In genomic region chr2:238720232-238720672, GRCh38 we compare ENCODE assay signal across 8 cellular contexts.
DNase-seq lines count a peak whose midpoint lies in the region; ATAC-seq and TF ChIP-seq lines count a peak whose summit lies in the region.

No MANE protein-coding gene starts in this region.

- H3K27ac ChIP-seq in CD8-positive, alpha-beta T cell (ENCODE audit: low read depth, low read length), result no peak overlapping the region
- no peak overlapping the region for H3K27ac ChIP-seq in body of pancreas

- POLR2A ChIA-PET in CD8-positive, alpha-beta T cell (lab: Charles Lee), result no interaction called here

- no peaks in the 10 kb centered on the region for H3K4me1 Mint-ChIP-seq in CD8-positive, alpha-beta T cell (ENCODE audit: low read depth)
- no peaks in the 10 kb centered on the region for H3K4me1 Mint-ChIP-seq in stimulated activated naive B cell treated with anti-CD40 and anti-IgM and Interleukin-4, amounts not matched to agents 10 μg/mL and 1 μg/mL and 100 μg/mL, for 72 hours

- intact Hi-C loops in CD8-positive, alpha-beta T cell (cut with DNase I, micrococcal nuclease), result no loop called here
- intact Hi-C loops in body of pancreas (cut with DNase I), result no loop called here

- no peak overlapping the region for H3K27ac Mint-ChIP-seq in CD8-positive, alpha-beta T cell
- no peak overlapping the region for H3K27ac Mint-ChIP-seq in stimulated activated naive B cell treated with anti-CD40 and anti-IgM and Interleukin-4, amounts not matched to agents 10 μg/mL and 1 μg/mL and 100 μg/mL, for 72 hours

- no peak overlapping the region for H3K4me3 ChIP-seq in CD8-positive, alpha-beta T cell (ENCODE audit: low read depth, low read length)
- H3K4me3 ChIP-seq in body of pancreas, result no peak overlapping the region

- H3K4me3 Mint-ChIP-seq in CD8-positive, alpha-beta T cell, result no peak overlapping the region
- no peak overlapping the region for H3K4me3 Mint-ChIP-seq in stimulated activated naive B cell treated with anti-CD40 and anti-IgM and Interleukin-4, amounts not matched to agents 10 μg/mL and 1 μg/mL and 100 μg/mL, for 72 hours

- CTCF ChIA-PET in CD8-positive, alpha-beta T cell (lab: Charles Lee), result no interaction called here

- no peak for TF ChIP-seq POLR2A in body of pancreas (IDR thresholded peaks at IDR 0.05)

- no peak for ATAC-seq in CD8-positive, alpha-beta T cell
- peak; percentile 42 for ATAC-seq in body of pancreas
- peak; percentile 76 for ATAC-seq in left lobe of liver
- peak; percentile 38 to 41 for ATAC-seq in stimulated activated naive B cell treated with anti-CD40 and anti-IgM and Interleukin-4, amounts not matched to agents 10 μg/mL and 1 μg/mL and 100 μg/mL, for 72 hours (replicated peaks)
- ATAC-seq in GM18520 (IDR thresholded peaks at IDR 0.05; ENCODE audit: unreplicated experiment), result no peak

- H3K27me3 Mint-ChIP-seq in CD8-positive, alpha-beta T cell (ENCODE audit: low read depth), result peaks cover 26% of the 10 kb centered on the region
- peaks cover 15 to 34% of the 10 kb centered on the region in 2 donors for H3K27me3 Mint-ChIP-seq in stimulated activated naive B cell treated with anti-CD40 and anti-IgM and Interleukin-4, amounts not matched to agents 10 μg/mL and 1 μg/mL and 100 μg/mL, for 72 hours

- 17 to 22% methylated on average over 10 to 15 of the region's 15 CpGs for WGBS in body of pancreas, 2 donors

- peak in 5 of 7 experiments; percentile 16 to 34 (median 28) for DNase-seq in CD8-positive, alpha-beta T cell
- DNase-seq in HPDE6-E6E7 (ENCODE audit: extremely low spot score) (peak; percentile 75), RPMI8226 (peak; percentile 40), body of pancreas (peak in 3 of 4 donors; percentile 35 to 52 (median 50)), left lobe of liver (ENCODE audit: low spot score) (no peak), NCI-H510A (lab: John Stamatoyannopoulos, UW) (no peak)
- no peak for DNase-seq in stimulated activated naive B cell treated with anti-CD40 and anti-IgM and Interleukin-4, amounts not matched to agents 10 μg/mL and 1 μg/mL and 100 μg/mL, for 72 hours

- no peaks in the 10 kb centered on the region for H3K36me3 ChIP-seq in CD8-positive, alpha-beta T cell (ENCODE audit: insufficient read depth, low read length)
- no peaks in the 10 kb centered on the region for H3K36me3 ChIP-seq in body of pancreas (replicated peaks in 1 of 2; ENCODE audit: insufficient read depth in 1 of 2, low read depth in 2 of 2)

- no peaks in the 10 kb centered on the region for H3K36me3 Mint-ChIP-seq in CD8-positive, alpha-beta T cell
- peaks cover 0 to 2% of the 10 kb centered on the region in 2 donors for H3K36me3 Mint-ChIP-seq in stimulated activated naive B cell treated with anti-CD40 and anti-IgM and Interleukin-4, amounts not matched to agents 10 μg/mL and 1 μg/mL and 100 μg/mL, for 72 hours

- peak; percentile 31 for TF ChIP-seq CTCF in CD8-positive, alpha-beta T cell (IDR thresholded peaks at IDR 0.05)
- peak; percentile 12 to 55 (median 50) for TF ChIP-seq CTCF in body of pancreas (IDR thresholded peaks at IDR 0.05)

- H3K27me3 ChIP-seq in CD8-positive, alpha-beta T cell (ENCODE audit: insufficient read depth, low read length), result no peaks in the 10 kb centered on the region
- H3K27me3 ChIP-seq in body of pancreas, result no peaks in the 10 kb centered on the region

- no peaks in the 10 kb centered on the region for H3K4me1 ChIP-seq in CD8-positive, alpha-beta T cell (ENCODE audit: insufficient read depth, low read length)
- H3K4me1 ChIP-seq in body of pancreas, result no peaks in the 10 kb centered on the region

- H3K9me3 ChIP-seq in CD8-positive, alpha-beta T cell (ENCODE audit: low read length), result no peaks in the 10 kb centered on the region
- H3K9me3 ChIP-seq in body of pancreas, result no peaks in the 10 kb centered on the region

- no peaks in the 10 kb centered on the region for H3K9me3 Mint-ChIP-seq in CD8-positive, alpha-beta T cell
- peaks cover 12 to 14% of the 10 kb centered on the region in 2 donors for H3K9me3 Mint-ChIP-seq in stimulated activated naive B cell treated with anti-CD40 and anti-IgM and Interleukin-4, amounts not matched to agents 10 μg/mL and 1 μg/mL and 100 μg/mL, for 72 hours

Comparison
In these comparisons a context has a peak if more than half of its experiments do, and no peak if none do; other contexts are left out.
1. ATAC-seq: peak in body of pancreas (single experiment), left lobe of liver (single experiment) and stimulated activated naive B cell treated with anti-CD40 and anti-IgM and Interleukin-4, amounts not matched to agents 10 μg/mL and 1 μg/mL and 100 μg/mL, for 72 hours (2 of 2); none in CD8-positive, alpha-beta T cell (single experiment) and GM18520 (single experiment).
2. DNase-seq: peak in CD8-positive, alpha-beta T cell (5 of 7), HPDE6-E6E7 (single experiment), RPMI8226 (single experiment) and body of pancreas (3 of 4); none in left lobe of liver (single experiment), stimulated activated naive B cell treated with anti-CD40 and anti-IgM and Interleukin-4, amounts not matched to agents 10 μg/mL and 1 μg/mL and 100 μg/mL, for 72 hours (single experiment) and NCI-H510A (single experiment).